ENCODE assay signal across 20 cellular contexts in the genomic region with DNA sequence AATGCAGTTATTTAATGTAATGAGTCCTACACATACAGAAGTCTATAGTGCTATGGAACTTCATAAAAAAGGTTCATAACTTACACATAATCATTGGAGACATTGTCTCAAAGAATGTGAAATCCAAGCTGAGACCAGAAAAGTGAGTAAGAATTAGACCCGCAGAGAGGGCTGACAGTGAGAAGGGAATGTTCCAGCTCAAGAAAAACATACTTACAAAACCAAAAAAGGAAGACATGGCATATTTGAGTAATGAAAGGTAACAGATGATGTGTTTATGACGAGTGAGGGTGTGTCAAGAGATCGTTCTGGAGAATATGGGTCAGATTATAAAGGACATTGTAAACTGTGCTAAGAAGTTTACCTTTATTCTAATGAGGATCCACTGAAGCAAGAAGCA.
"Had no signal": no experiment of that assay in that cellular context is flagged by ENCODE, and none has a peak within 500 bp of the region (broad histone marks: within the 10 kb centered on the region; RNA-seq: fewer than 3 reads in every experiment).

No MANE protein-coding gene starts in this region.

- H3K36me3 Mint-ChIP-seq: activated naive CD8-positive, alpha-beta T cell; mesothelial cell of epicardium; stimulated activated memory B cell treated with anti-CD40 and anti-IgM and Interleukin-4, amounts not matched to agents 10 μg/mL and 1 μg/mL and 100 μg/mL, for 72 hours had no signal

- H3K27me3 Mint-ChIP-seq: activated naive CD8-positive, alpha-beta T cell; progenitor cell of endocrine pancreas; stimulated activated memory B cell treated with anti-CD40 and anti-IgM and Interleukin-4, amounts not matched to agents 10 μg/mL and 1 μg/mL and 100 μg/mL, for 72 hours; T-helper 17 cell had no signal

- H3K27me3 ChIP-seq: esophagus muscularis mucosa, foreskin keratinocyte, SJSA1, upper lobe of left lung had no signal

- H3K9me3 Mint-ChIP-seq: activated T-helper 1 cell treated with anti-CD3 and anti-CD28 coated beads, Interleukin-12 subunit alpha, Interleukin-12 subunit beta, Interleukin-2, Interleukin-4 antibody, amounts not matched to agents 30 ng/mL and 10 ng/mL and 1 ng/mL, durations not matched to agents 14 hours and 24 hours and 36 hours; mesothelial cell of epicardium; neural crest cell had no signal

- H3K4me2 ChIP-seq: smooth muscle cell had no signal

- H3K4me3 ChIP-seq: esophagus muscularis mucosa, lung, SJSA1, smooth muscle cell, thoracic aorta, upper lobe of left lung had no signal

- H3K4me3 Mint-ChIP-seq: activated naive CD8-positive, alpha-beta T cell; activated T-helper 1 cell treated with anti-CD3 and anti-CD28 coated beads, Interleukin-12 subunit alpha, Interleukin-12 subunit beta, Interleukin-2, Interleukin-4 antibody, amounts not matched to agents 30 ng/mL and 10 ng/mL and 1 ng/mL, durations not matched to agents 14 hours and 24 hours and 36 hours; mesothelial cell of epicardium; neural crest cell; stimulated activated memory B cell treated with anti-CD40 and anti-IgM and Interleukin-4, amounts not matched to agents 10 μg/mL and 1 μg/mL and 100 μg/mL, for 72 hours; T-helper 17 cell had no signal

- H3K9me3 ChIP-seq: esophagus muscularis mucosa, SJSA1, thoracic aorta, upper lobe of left lung had no signal

- ATAC-seq: foreskin keratinocyte; stimulated activated memory B cell treated with anti-CD40 and anti-IgM and Interleukin-4, amounts not matched to agents 10 μg/mL and 1 μg/mL and 100 μg/mL, for 72 hours; T-helper 17 cell had no signal

- H3K4me1 ChIP-seq: esophagus muscularis mucosa, foreskin keratinocyte, upper lobe of left lung had no signal

- H3K36me3 ChIP-seq: esophagus muscularis mucosa, SJSA1, thoracic aorta, upper lobe of left lung had no signal

- H3K27ac ChIP-seq: esophagus muscularis mucosa, foreskin keratinocyte, SJSA1, thoracic aorta, upper lobe of left lung had no signal

- H3K4me1 Mint-ChIP-seq: mesothelial cell of epicardium; stimulated activated memory B cell treated with anti-CD40 and anti-IgM and Interleukin-4, amounts not matched to agents 10 μg/mL and 1 μg/mL and 100 μg/mL, for 72 hours; T-helper 17 cell had no signal

- DNase-seq: activated CD4-positive, alpha-beta T cell treated with anti-CD3 and anti-CD28 coated beads, Interleukin-2, amount 50 U/mL, for 4 hours; activated T-cell treated with anti-CD3 and anti-CD28 coated beads for 4 hours; dermis blood vessel endothelial cell; effector memory CD4-positive, alpha-beta T cell; hypothalamus; stimulated activated CD4-positive, alpha-beta T cell treated with anti-CD3 and anti-CD28 coated beads, Interleukin-4, amount 100 ng/mL, for 4 hours; T-helper 17 cell; upper lobe of left lung had no signal

- H3K27ac Mint-ChIP-seq: activated naive CD8-positive, alpha-beta T cell; activated T-helper 1 cell treated with anti-CD3 and anti-CD28 coated beads, Interleukin-12 subunit alpha, Interleukin-12 subunit beta, Interleukin-2, Interleukin-4 antibody, amounts not matched to agents 30 ng/mL and 10 ng/mL and 1 ng/mL, durations not matched to agents 14 hours and 24 hours and 36 hours; mesothelial cell of epicardium; progenitor cell of endocrine pancreas; stimulated activated memory B cell treated with anti-CD40 and anti-IgM and Interleukin-4, amounts not matched to agents 10 μg/mL and 1 μg/mL and 100 μg/mL, for 72 hours; T-helper 17 cell had no signal
